In the genomic region with DNA sequence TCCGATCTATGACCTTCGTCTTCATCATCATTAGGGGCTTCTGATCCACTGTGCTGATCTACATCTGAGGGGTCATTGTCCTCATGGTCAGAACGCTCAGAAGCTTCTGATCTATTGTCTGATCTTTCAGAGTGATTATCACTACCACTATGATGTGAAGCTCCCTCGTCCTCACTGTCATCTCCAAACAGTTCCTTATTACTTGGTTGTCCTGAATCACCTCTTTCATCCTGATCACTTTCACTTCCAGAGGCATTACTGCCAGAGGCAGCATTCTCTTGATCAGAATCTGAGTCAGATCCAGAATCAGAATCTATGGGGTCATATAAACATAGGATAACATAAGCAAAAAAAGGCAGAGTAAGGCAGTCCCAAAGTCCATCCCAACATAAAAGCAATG, we compare ENCODE assay signal across 13 cellular contexts. TPM values are rescaled to one million over a fixed set of nuclear protein-coding genes. Genes with fewer than 3 reads are reported as not detected.
DNase-seq lines count a peak whose midpoint lies in the region; ATAC-seq and TF ChIP-seq lines count a peak whose summit lies in the region.
"Had no signal": no experiment of that assay in that cellular context is flagged by ENCODE, and none has a peak within 500 bp of the region (broad histone marks: within the 10 kb centered on the region; RNA-seq: fewer than 3 reads in every experiment).

No MANE protein-coding gene starts in this region.

- no peak overlapping the region for H3K4me3 Mint-ChIP-seq in activated CD4-positive, alpha-beta T cell treated with anti-CD3 and anti-CD28 coated beads for 36 hours
- no peak overlapping the region for H3K4me3 Mint-ChIP-seq in activated naive CD4-positive, alpha-beta T cell treated with anti-CD3 and anti-CD28 coated beads, Interleukin-2, amount 10 ng/mL, durations not matched to agents 7 days and 5 days
- no peak overlapping the region for H3K4me3 Mint-ChIP-seq in activated T-helper 2 cell treated with anti-CD3 and anti-CD28 coated beads, Interferon-gamma antibody, Interleukin-2, Interleukin-4, amounts not matched to agents 10 μg/mL and 5 μg/mL and 100 μg/mL, durations not matched to agents 14 hours and 24 hours and 36 hours (ENCODE audit: low read depth)
- no peak overlapping the region for H3K4me3 Mint-ChIP-seq in osteocyte (ENCODE audit: unreplicated experiment)

- intact Hi-C loops in activated CD4-positive, alpha-beta T cell treated with anti-CD3 and anti-CD28 coated beads for 36 hours (cut with DNase I, micrococcal nuclease), result no loop called here
- intact Hi-C loops in activated T-helper 2 cell treated with anti-CD3 and anti-CD28 coated beads, Interferon-gamma antibody, Interleukin-2, Interleukin-4, amounts not matched to agents 10 μg/mL and 5 μg/mL and 100 μg/mL, durations not matched to agents 14 hours and 24 hours and 36 hours (cut with micrococcal nuclease), result no loop called here

- POLR2A ChIA-PET in activated CD4-positive, alpha-beta T cell treated with anti-CD3 and anti-CD28 coated beads for 36 hours (lab: Charles Lee), result interaction anchor here (0.6 kb wide), 1 partner anchor 25 kb away, joined by 3 read pairs; no protein-coding TSS in a partner anchor

- no peaks in the 10 kb centered on the region for H3K27me3 Mint-ChIP-seq in activated CD4-positive, alpha-beta T cell treated with anti-CD3 and anti-CD28 coated beads for 36 hours
- H3K27me3 Mint-ChIP-seq in activated naive CD4-positive, alpha-beta T cell treated with anti-CD3 and anti-CD28 coated beads, Interleukin-2, amount 10 ng/mL, durations not matched to agents 7 days and 5 days, result no peaks in the 10 kb centered on the region
- no peaks in the 10 kb centered on the region for H3K27me3 Mint-ChIP-seq in activated T-helper 2 cell treated with anti-CD3 and anti-CD28 coated beads, Interferon-gamma antibody, Interleukin-2, Interleukin-4, amounts not matched to agents 10 μg/mL and 5 μg/mL and 100 μg/mL, durations not matched to agents 14 hours and 24 hours and 36 hours (ENCODE audit: low read depth)
- no peaks in the 10 kb centered on the region for H3K27me3 Mint-ChIP-seq in osteocyte (ENCODE audit: unreplicated experiment)
- H3K27me3 Mint-ChIP-seq: CD4-positive, CD25-positive, alpha-beta regulatory T cell had no signal

- peaks cover 8% of the 10 kb centered on the region for H3K9me3 Mint-ChIP-seq in activated CD4-positive, alpha-beta T cell treated with anti-CD3 and anti-CD28 coated beads for 36 hours (ENCODE audit: low read depth)
- H3K9me3 Mint-ChIP-seq in activated naive CD4-positive, alpha-beta T cell treated with anti-CD3 and anti-CD28 coated beads, Interleukin-2, amount 50 U/mL, for 72 hours, result peaks cover 4 to 8% of the 10 kb centered on the region in 2 donors
- H3K9me3 Mint-ChIP-seq in activated naive CD4-positive, alpha-beta T cell treated with anti-CD3 and anti-CD28 coated beads, Interleukin-2, amount 10 ng/mL, durations not matched to agents 7 days and 5 days, result peaks cover 9% of the 10 kb centered on the region
- H3K9me3 Mint-ChIP-seq in activated T-helper 2 cell treated with anti-CD3 and anti-CD28 coated beads, Interferon-gamma antibody, Interleukin-2, Interleukin-4, amounts not matched to agents 10 μg/mL and 5 μg/mL and 100 μg/mL, durations not matched to agents 14 hours and 24 hours and 36 hours, result peaks cover 12% of the 10 kb centered on the region
- H3K9me3 Mint-ChIP-seq in osteocyte (ENCODE audit: unreplicated experiment), result peaks cover 4% of the 10 kb centered on the region

- H3K27ac Mint-ChIP-seq in activated CD4-positive, alpha-beta T cell treated with anti-CD3 and anti-CD28 coated beads for 36 hours, result peak overlapping the region; percentile 20
- H3K27ac Mint-ChIP-seq in activated naive CD4-positive, alpha-beta T cell treated with anti-CD3 and anti-CD28 coated beads, Interleukin-2, amount 50 U/mL, for 72 hours, result no peak overlapping the region
- H3K27ac Mint-ChIP-seq in activated naive CD4-positive, alpha-beta T cell treated with anti-CD3 and anti-CD28 coated beads, Interleukin-2, amount 10 ng/mL, durations not matched to agents 7 days and 5 days, result no peak overlapping the region
- peak overlapping the region; percentile 10 for H3K27ac Mint-ChIP-seq in activated T-helper 2 cell treated with anti-CD3 and anti-CD28 coated beads, Interferon-gamma antibody, Interleukin-2, Interleukin-4, amounts not matched to agents 10 μg/mL and 5 μg/mL and 100 μg/mL, durations not matched to agents 14 hours and 24 hours and 36 hours
- no peak overlapping the region for H3K27ac Mint-ChIP-seq in osteocyte (ENCODE audit: unreplicated experiment)

- TF ChIP-seq CTCF in osteocyte (IDR thresholded peaks at IDR 0.05), result no peak

- no peak for DNase-seq in activated CD4-positive, alpha-beta T cell treated with anti-CD3 and anti-CD28 coated beads for 36 hours
- DNase-seq in activated CD4-positive, alpha-beta T cell treated with anti-CD3 and anti-CD28 coated beads, Interleukin-2, amount 50 U/mL, for 48 hours, result no peak
- no peak for DNase-seq in activated naive CD4-positive, alpha-beta T cell treated with anti-CD3 and anti-CD28 coated beads, Interleukin-2, amount 50 U/mL, for 72 hours (ENCODE audit: low spot score in 2 of 2)
- DNase-seq in activated naive CD4-positive, alpha-beta T cell treated with anti-CD3 and anti-CD28 coated beads, Interleukin-2, amount 10 ng/mL, durations not matched to agents 7 days and 5 days, result no peak
- no peak for DNase-seq in activated T-helper 2 cell treated with anti-CD3 and anti-CD28 coated beads, Interferon-gamma antibody, Interleukin-2, Interleukin-4, amounts not matched to agents 10 μg/mL and 5 μg/mL and 100 μg/mL, durations not matched to agents 14 hours and 24 hours and 36 hours (ENCODE audit: low spot score)
- DNase-seq in osteocyte (ENCODE audit: extremely low spot score, unreplicated experiment) (peak; percentile 5), GM19240 (ENCODE audit: insufficient read length, low spot score) (no peak)
- DNase-seq in effector CD8-positive, alpha-beta T cell (lab: John Stamatoyannopoulos, UW), result no peak
- DNase-seq: 8988T; AML-193; CD4-positive, CD25-positive, alpha-beta regulatory T cell; DMS53; GM23248 had no signal

- peaks cover 48% of the 10 kb centered on the region for H3K36me3 Mint-ChIP-seq in activated CD4-positive, alpha-beta T cell treated with anti-CD3 and anti-CD28 coated beads for 36 hours (ENCODE audit: low read depth)
- peaks cover 21 to 42% of the 10 kb centered on the region in 2 donors for H3K36me3 Mint-ChIP-seq in activated naive CD4-positive, alpha-beta T cell treated with anti-CD3 and anti-CD28 coated beads, Interleukin-2, amount 50 U/mL, for 72 hours
- peaks cover 54% of the 10 kb centered on the region for H3K36me3 Mint-ChIP-seq in activated naive CD4-positive, alpha-beta T cell treated with anti-CD3 and anti-CD28 coated beads, Interleukin-2, amount 10 ng/mL, durations not matched to agents 7 days and 5 days
- peaks cover 60% of the 10 kb centered on the region for H3K36me3 Mint-ChIP-seq in activated T-helper 2 cell treated with anti-CD3 and anti-CD28 coated beads, Interferon-gamma antibody, Interleukin-2, Interleukin-4, amounts not matched to agents 10 μg/mL and 5 μg/mL and 100 μg/mL, durations not matched to agents 14 hours and 24 hours and 36 hours (ENCODE audit: low read depth)
- peaks cover 17% of the 10 kb centered on the region for H3K36me3 Mint-ChIP-seq in osteocyte (ENCODE audit: unreplicated experiment)

- CTCF ChIA-PET in activated CD4-positive, alpha-beta T cell treated with anti-CD3 and anti-CD28 coated beads for 36 hours (lab: Charles Lee), result interaction anchor here (0.6 to 0.7 kb wide), 3 partner anchors 112 to 374 kb away, joined by 3 to 4 read pairs (median 3); no protein-coding TSS in a partner anchor
- CTCF ChIA-PET in activated naive CD4-positive, alpha-beta T cell treated with anti-CD3 and anti-CD28 coated beads, Interleukin-2, amount 10 ng/mL, durations not matched to agents 7 days and 5 days (lab: Charles Lee), result interaction anchor here (0.7 to 0.8 kb wide), 2 partner anchors 18 to 55 kb away, joined by 3 read pairs; no protein-coding TSS in a partner anchor

- no peak for ATAC-seq in activated CD4-positive, alpha-beta T cell treated with anti-CD3 and anti-CD28 coated beads for 36 hours
- peak; percentile 50 to 66 for ATAC-seq in activated naive CD4-positive, alpha-beta T cell treated with anti-CD3 and anti-CD28 coated beads, Interleukin-2, amount 50 U/mL, for 72 hours

- peaks cover 31% of the 10 kb centered on the region for H3K4me1 Mint-ChIP-seq in activated CD4-positive, alpha-beta T cell treated with anti-CD3 and anti-CD28 coated beads for 36 hours
- H3K4me1 Mint-ChIP-seq in activated naive CD4-positive, alpha-beta T cell treated with anti-CD3 and anti-CD28 coated beads, Interleukin-2, amount 10 ng/mL, durations not matched to agents 7 days and 5 days, result peaks cover 25% of the 10 kb centered on the region
- peaks cover 19% of the 10 kb centered on the region for H3K4me1 Mint-ChIP-seq in activated T-helper 2 cell treated with anti-CD3 and anti-CD28 coated beads, Interferon-gamma antibody, Interleukin-2, Interleukin-4, amounts not matched to agents 10 μg/mL and 5 μg/mL and 100 μg/mL, durations not matched to agents 14 hours and 24 hours and 36 hours (ENCODE audit: low read depth)
- peaks cover 17% of the 10 kb centered on the region for H3K4me1 Mint-ChIP-seq in osteocyte (ENCODE audit: unreplicated experiment)

RNA-seq across cellular contexts. Expression of gene LEO1, which starts 5.4 kb away (rescaled TPM):
- total RNA-seq in activated CD4-positive, alpha-beta T cell treated with anti-CD3 and anti-CD28 coated beads for 36 hours, result 10 to 100 TPM; 31.4 to 40.0 TPM
- 10 to 100 TPM; 15.4 to 31.2 TPM for total RNA-seq in activated naive CD4-positive, alpha-beta T cell treated with anti-CD3 and anti-CD28 coated beads, Interleukin-2, amount 50 U/mL, for 72 hours
- total RNA-seq in activated T-helper 2 cell treated with anti-CD3 and anti-CD28 coated beads, Interferon-gamma antibody, Interleukin-2, Interleukin-4, amounts not matched to agents 10 μg/mL and 5 μg/mL and 100 μg/mL, durations not matched to agents 14 hours and 24 hours and 36 hours, result 38.2 TPM in 2 replicates
- 17.9 and 19.4 TPM in 2 replicates for total RNA-seq in osteocyte

RNA-seq across cellular contexts. Expression of gene MAPK6, which starts 52.8 kb away (rescaled TPM):
- 10 to 100 TPM; 27.3 to 28.1 TPM for total RNA-seq in activated CD4-positive, alpha-beta T cell treated with anti-CD3 and anti-CD28 coated beads for 36 hours
- 10 to 100 TPM; 15.2 to 30.9 TPM for total RNA-seq in activated naive CD4-positive, alpha-beta T cell treated with anti-CD3 and anti-CD28 coated beads, Interleukin-2, amount 50 U/mL, for 72 hours
- 55.8 and 58.7 TPM in 2 replicates for total RNA-seq in activated T-helper 2 cell treated with anti-CD3 and anti-CD28 coated beads, Interferon-gamma antibody, Interleukin-2, Interleukin-4, amounts not matched to agents 10 μg/mL and 5 μg/mL and 100 μg/mL, durations not matched to agents 14 hours and 24 hours and 36 hours
- total RNA-seq in osteocyte, result 44.3 and 46.1 TPM in 2 replicates

Comparison
In these comparisons a context has a peak if more than half of its experiments do, and no peak if none do; other contexts are left out.
1. H3K27ac Mint-ChIP-seq: peak in activated CD4-positive, alpha-beta T cell treated with anti-CD3 and anti-CD28 coated beads for 36 hours (single experiment) and activated T-helper 2 cell treated with anti-CD3 and anti-CD28 coated beads, Interferon-gamma antibody, Interleukin-2, Interleukin-4, amounts not matched to agents 10 μg/mL and 5 μg/mL and 100 μg/mL, durations not matched to agents 14 hours and 24 hours and 36 hours (single experiment); none in activated naive CD4-positive, alpha-beta T cell treated with anti-CD3 and anti-CD28 coated beads, Interleukin-2, amount 50 U/mL, for 72 hours (0 of 2), activated naive CD4-positive, alpha-beta T cell treated with anti-CD3 and anti-CD28 coated beads, Interleukin-2, amount 10 ng/mL, durations not matched to agents 7 days and 5 days (single experiment) and osteocyte (single experiment).